In the genomic region with DNA sequence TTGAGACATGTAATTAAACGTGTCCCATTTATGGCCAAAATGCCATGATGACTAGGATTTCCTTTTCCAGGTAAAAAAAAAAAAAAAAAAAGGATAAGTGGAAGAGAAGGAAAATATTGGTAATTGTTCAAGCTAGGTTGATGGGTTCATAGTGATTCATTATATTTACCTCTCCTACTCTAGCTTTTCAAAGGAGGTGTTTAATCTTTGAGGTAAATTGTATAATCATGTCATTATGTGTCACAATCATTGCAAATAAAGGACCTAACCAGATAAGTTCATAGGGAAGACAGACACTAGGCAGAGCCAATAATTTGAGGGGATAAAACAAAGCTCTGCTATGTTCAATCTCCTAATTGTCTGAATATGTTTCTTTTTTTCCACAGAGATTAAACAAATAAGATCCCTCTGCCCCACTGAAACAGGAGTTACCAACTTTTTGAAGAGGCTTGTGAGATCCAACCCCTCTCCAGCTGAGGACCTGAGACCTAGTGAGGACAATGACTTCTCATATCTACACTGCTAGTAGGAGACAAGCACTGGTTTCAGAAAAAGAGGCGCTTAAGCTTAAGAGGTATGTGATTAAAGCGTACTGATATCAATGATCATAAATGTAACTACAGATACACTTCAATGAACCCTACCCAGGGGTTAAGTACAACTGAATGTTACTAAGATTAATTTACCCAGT, we compare ENCODE assay signal across 20 cellular contexts.
"Had no signal": no experiment of that assay in that cellular context is flagged by ENCODE, and none has a peak within 500 bp of the region (broad histone marks: within the 10 kb centered on the region; RNA-seq: fewer than 3 reads in every experiment).

No MANE protein-coding gene starts in this region.

- FAIRE-seq: astrocyte, frontal cortex had no signal

- H3K27ac ChIP-seq: cardiac muscle cell, heart left ventricle, lower lobe of right lung, right atrium auricular region, skin epidermis, transverse colon, vagina had no signal

- H3K4me3 ChIP-seq: cardiac muscle cell, heart left ventricle, lower lobe of right lung, right atrium auricular region, skin epidermis, transverse colon, vagina had no signal

- H3K9me3 ChIP-seq: heart left ventricle, lower lobe of right lung, right atrium auricular region, transverse colon, vagina had no signal

- H3K27ac Mint-ChIP-seq: endodermal cell, immature natural killer cell, mesothelial cell of epicardium, progenitor cell of endocrine pancreas had no signal

- H3K27me3 Mint-ChIP-seq: progenitor cell of endocrine pancreas had no signal

- DNase-seq: activated CD4-positive, alpha-beta T cell treated with anti-CD3 and anti-CD28 coated beads, Interleukin-2, amount 50 U/mL, for 1 hour; activated naive CD4-positive, alpha-beta T cell treated with Interleukin-2 at 50 U/mL for 16 hours; endodermal cell; heart left ventricle; immature natural killer cell; lower lobe of right lung; stimulated activated CD4-positive, alpha-beta T cell treated with anti-CD3 and anti-CD28 coated beads, Interleukin-4, amount 100 ng/mL, for 4 hours; stimulated activated CD8-positive, alpha-beta memory T cell treated with anti-CD3 and anti-CD28 coated beads, Interleukin-4, amount 100 ng/mL, for 48 hours; stimulated activated naive CD4-positive, alpha-beta T cell treated with Interleukin-2 at 50 U/mL for 16 hours; substantia nigra; transverse colon had no signal

- H3K4me1 ChIP-seq: heart left ventricle, right atrium auricular region, vagina had no signal

- H3K9me3 Mint-ChIP-seq: endodermal cell, immature natural killer cell had no signal

- H3K36me3 ChIP-seq: right atrium auricular region, transverse colon had no signal

- H3K4me1 Mint-ChIP-seq: mesothelial cell of epicardium had no signal

- H3K4me3 Mint-ChIP-seq: endodermal cell, immature natural killer cell, mesothelial cell of epicardium had no signal

- H3K27me3 ChIP-seq: cardiac muscle cell, heart left ventricle, right atrium auricular region, transverse colon, vagina had no signal

- ATAC-seq: activated CD4-positive, CD25-positive, alpha-beta regulatory T cell treated with anti-CD3 and anti-CD28 coated beads, Interleukin-2, amount 50 U/mL, for 24 hours; heart left ventricle; lower lobe of right lung had no signal
